Comparison of ENCODE assay signal across 20 cellular contexts in the genomic region with DNA sequence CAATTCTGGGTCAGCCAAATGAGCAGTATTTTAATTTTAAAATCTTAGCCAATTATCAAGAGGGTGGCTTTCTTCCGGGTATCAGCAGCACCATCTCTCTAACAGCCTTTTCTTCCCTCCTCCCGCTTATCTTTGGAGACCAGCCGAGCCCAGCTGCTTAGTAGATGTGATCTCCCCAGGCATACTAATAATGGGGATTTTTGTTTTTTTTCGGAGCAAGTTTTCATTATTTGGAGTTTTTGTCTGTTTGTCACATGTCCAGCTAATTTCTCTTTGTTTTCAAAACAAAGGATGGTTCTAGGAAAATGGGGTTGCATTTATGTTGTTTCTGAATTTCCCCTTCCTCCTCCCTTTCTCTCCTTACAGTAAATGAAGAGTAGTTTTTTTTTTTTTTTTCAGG.
A peak's percentile ranks its signal among the peaks of the same experiment; 100 is the strongest.
DNase-seq lines count a peak whose midpoint lies in the region; ATAC-seq and TF ChIP-seq lines count a peak whose summit lies in the region.
"Had no signal": no experiment of that assay in that cellular context is flagged by ENCODE, and none has a peak within 500 bp of the region (broad histone marks: within the 10 kb centered on the region; RNA-seq: fewer than 3 reads in every experiment).

No MANE protein-coding gene starts in this region.

- H3K9me3 ChIP-seq in endodermal cell (ENCODE audit: control insufficient read depth, low read length) (peaks cover 22% of the 10 kb centered on the region), esophagus squamous epithelium (no peaks in the 10 kb centered on the region), MG63 (no peaks in the 10 kb centered on the region)

- no peak for ATAC-seq in HG03342 (IDR thresholded peaks at IDR 0.05; ENCODE audit: unreplicated experiment)
- ATAC-seq: GM23338, K562 had no signal

- H3K4me3 ChIP-seq in endodermal cell (ENCODE audit: low read length) (peak overlapping the region; percentile 47), esophagus squamous epithelium (no peak overlapping the region), MG63 (no peak overlapping the region)
- H3K4me3 ChIP-seq: GM23338, K562 had no signal

- 72 to 100% methylated on average over 1 to 4 of the region's 4 CpGs for WGBS in endodermal cell (ENCODE audit: insufficient coverage in 1 of 2, insufficient read length in 1 of 2), 2 experiments
- WGBS in esophagus squamous epithelium, 2 donors: 48 to 51% methylated on average over 4 of the region's 4 CpGs

- H3K27ac ChIP-seq in endodermal cell (ENCODE audit: low read depth, low read length): no peak overlapping the region
- H3K27ac ChIP-seq in esophagus squamous epithelium: no peak overlapping the region
- H3K27ac ChIP-seq: RWPE1 had no signal

- TF ChIP-seq POLR2A in esophagus squamous epithelium (IDR thresholded peaks at IDR 0.05): no peak

- H3K9me3 Mint-ChIP-seq in endodermal cell: peaks cover 14% of the 10 kb centered on the region

- peaks cover 58% of the 10 kb centered on the region for H3K27me3 Mint-ChIP-seq in endodermal cell (ENCODE audit: insufficient read depth)

- no peak overlapping the region for H3K27ac Mint-ChIP-seq in endodermal cell
- H3K27ac Mint-ChIP-seq: GM23338, H9 had no signal

- no peak overlapping the region for H3K4me3 Mint-ChIP-seq in endodermal cell
- H3K4me3 Mint-ChIP-seq: GM23338, H9 had no signal

- intact Hi-C loops in posterior cingulate gyrus (cut with DNase I): no loop called here
- intact Hi-C loops in esophagus squamous epithelium (cut with DNase I): no loop called here

- H3K36me3 ChIP-seq in endodermal cell (ENCODE audit: control insufficient read depth, insufficient read depth, low read length) (no peaks in the 10 kb centered on the region), esophagus squamous epithelium (no peaks in the 10 kb centered on the region), MG63 (no peaks in the 10 kb centered on the region)

- H3K27me3 ChIP-seq in endodermal cell (ENCODE audit: control insufficient read depth, insufficient read depth, low read length, poor library complexity, severe bottlenecking): peaks cover 6% of the 10 kb centered on the region
- peaks cover 0 to 59% (median 0%) of the 10 kb centered on the region in 4 donors for H3K27me3 ChIP-seq in esophagus squamous epithelium
- H3K27me3 ChIP-seq in MG63: no peaks in the 10 kb centered on the region

- H3K36me3 Mint-ChIP-seq in endodermal cell (ENCODE audit: low read depth): no peaks in the 10 kb centered on the region

- H3K4me1 ChIP-seq in endodermal cell (ENCODE audit: control insufficient read depth, insufficient read depth, low read length) (peaks cover 10% of the 10 kb centered on the region), esophagus squamous epithelium (no peaks in the 10 kb centered on the region)

- TF ChIP-seq CTCF in endodermal cell (conservative IDR thresholded peaks at IDR 0.05) (no peak), esophagus squamous epithelium (IDR thresholded peaks at IDR 0.05) (no peak)

- no peak overlapping the region for H3K9ac ChIP-seq in endodermal cell (ENCODE audit: extremely low read depth, low read length, poor library complexity, severe bottlenecking)

- H3K4me1 Mint-ChIP-seq in endodermal cell: peaks cover 9% of the 10 kb centered on the region

- DNase-seq in CMK (ENCODE audit: low read depth): peak; percentile 2
- DNase-seq in endodermal cell: no peak
- DNase-seq in inferior parietal cortex (ENCODE audit: extremely low spot score): peak; percentile 68
- DNase-seq in posterior cingulate gyrus: peak in 7 of 10 donors; percentile 15 to 89 (median 39)
- no peak for DNase-seq in esophagus squamous epithelium (lab: John Stamatoyannopoulos, UW)
- DNase-seq in MG63: no peak
- DNase-seq in GM03348 (ENCODE audit: low spot score): no peak
- DNase-seq: 8988T, ACHN, H9, Kasumi-1, NCI-H1417, NCI-H1694, NCI-H2227 treated with DMSO at 0.1 percent for 48 hours, NCI-H526 treated with DMSO at 0.1 percent for 48 hours, SHP77 had no signal

Comparison
In these comparisons a context has a peak if more than half of its experiments do, and no peak if none do; other contexts are left out.
1. DNase-seq: peak in CMK (single experiment), inferior parietal cortex (single experiment) and posterior cingulate gyrus (7 of 10); none in endodermal cell (single experiment), esophagus squamous epithelium (single experiment), MG63 (single experiment) and GM03348 (single experiment).